ENCODE assay signal across 35 cellular contexts in the genomic region with DNA sequence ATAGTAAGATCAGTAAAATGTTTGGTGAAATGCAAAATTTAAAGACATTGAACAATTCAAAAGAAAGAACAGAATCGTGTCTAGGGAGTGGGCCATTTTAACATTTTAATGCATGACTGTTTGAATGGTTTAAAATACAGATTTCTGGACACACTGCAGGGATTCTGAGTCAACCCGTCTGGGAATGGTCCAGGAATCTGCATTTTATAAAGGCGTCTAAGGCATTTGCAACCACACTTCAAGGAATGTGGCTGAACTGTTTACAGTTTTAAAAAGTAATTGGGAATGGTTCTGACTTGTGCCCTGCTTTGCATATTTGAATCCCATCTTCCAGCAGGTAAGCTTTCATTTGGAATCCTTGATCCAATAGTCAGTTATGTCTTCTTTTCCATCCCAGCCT.
"Had no signal": no experiment of that assay in that cellular context is flagged by ENCODE, and none has a peak within 500 bp of the region (broad histone marks: within the 10 kb centered on the region; RNA-seq: fewer than 3 reads in every experiment).

No MANE protein-coding gene starts in this region.

- H3K4me1 ChIP-seq: adrenal gland, ascending aorta, breast epithelium, colonic mucosa, esophagus squamous epithelium, foreskin keratinocyte, gastrocnemius medialis, heart left ventricle had no signal

- H3K4me1 Mint-ChIP-seq: activated CD4-positive, alpha-beta T cell treated with anti-CD3 and anti-CD28 coated beads for 36 hours; activated CD4-positive, alpha-beta T cell treated with anti-CD3 and anti-CD28 coated beads, Interleukin-2, amount 10 ng/mL, durations not matched to agents 24 days and 14 days; activated CD8-positive, alpha-beta memory T cell treated with anti-CD3 and anti-CD28 coated beads, Interleukin-2, amount 10 ng/mL, durations not matched to agents 7 days and 5 days; activated naive CD4-positive, alpha-beta T cell treated with anti-CD3 and anti-CD28 coated beads, Interleukin-2, amount 50 U/mL, for 24 hours; activated naive CD8-positive, alpha-beta T cell treated with anti-CD3 and anti-CD28 coated beads for 36 hours; activated naive CD8-positive, alpha-beta T cell treated with anti-CD3 and anti-CD28 coated beads, Interleukin-2, amount 50 U/mL, for 24 hours had no signal

- H3K9me3 ChIP-seq: adrenal gland, ascending aorta, breast epithelium, colonic mucosa, esophagus squamous epithelium, gastrocnemius medialis, heart left ventricle had no signal

- H3K9me3 Mint-ChIP-seq: activated naive CD4-positive, alpha-beta T cell treated with anti-CD3 and anti-CD28 coated beads for 36 hours; activated naive CD4-positive, alpha-beta T cell treated with anti-CD3 and anti-CD28 coated beads, Interleukin-2, amount 50 U/mL, for 24 hours; activated naive CD8-positive, alpha-beta T cell treated with anti-CD3 and anti-CD28 coated beads for 36 hours; activated T-helper 1 cell treated with anti-CD3 and anti-CD28 coated beads, Interleukin-12 subunit alpha, Interleukin-12 subunit beta, Interleukin-2, Interleukin-4 antibody, amounts not matched to agents 30 ng/mL and 10 ng/mL and 1 ng/mL, durations not matched to agents 14 hours and 24 hours and 36 hours; brain had no signal

- DNase-seq: activated CD4-positive, alpha-beta memory T cell treated with anti-CD3 and anti-CD28 coated beads for 36 hours; activated CD4-positive, alpha-beta T cell treated with anti-CD3 and anti-CD28 coated beads for 36 hours; activated CD4-positive, alpha-beta T cell treated with anti-CD3 and anti-CD28 coated beads, Interleukin-2, amount 10 ng/mL, durations not matched to agents 24 days and 14 days; activated CD4-positive, CD25-positive, alpha-beta regulatory T cell; activated CD4-positive, CD25-positive, alpha-beta regulatory T cell treated with anti-CD3 and anti-CD28 coated beads, Interleukin-2, amount 50 U/mL, for 72 hours; activated CD8-positive, alpha-beta memory T cell treated with anti-CD3 and anti-CD28 coated beads, Interleukin-2, amount 10 ng/mL, durations not matched to agents 7 days and 5 days; activated CD8-positive, alpha-beta memory T cell treated with anti-CD3 and anti-CD28 coated beads, Interleukin-2, amount 50 U/mL, for 4 hours; activated CD8-positive, alpha-beta T cell treated with anti-CD3 and anti-CD28 coated beads, Interleukin-2, amount 10 ng/mL, durations not matched to agents 7 days and 5 days; activated effector memory CD4-positive, alpha-beta T cell treated with anti-CD3 and anti-CD28 coated beads, Interleukin-2, amount 50 U/mL, for 16 hours; activated naive CD4-positive, alpha-beta T cell treated with anti-CD3 and anti-CD28 coated beads for 36 hours; activated naive CD8-positive, alpha-beta T cell treated with anti-CD3 and anti-CD28 coated beads for 36 hours; activated naive CD8-positive, alpha-beta T cell treated with anti-CD3 and anti-CD28 coated beads, Interleukin-2, amount 50 U/mL, for 24 hours; activated T-cell treated with anti-CD3 and anti-CD28 coated beads, Interleukin-2, amount 50 U/mL, for 1 hour; activated T-cell treated with anti-CD3 and anti-CD28 coated beads, Interleukin-2, amount 50 U/mL, for 48 hours; adrenal gland; central memory CD4-positive, alpha-beta T cell; cerebellar nuclear complex; colonic mucosa; effector CD8-positive, alpha-beta T cell; esophagus squamous epithelium; foreskin keratinocyte; gastrocnemius medialis; glutamatergic neuron; heart left ventricle; T-helper 2 cell had no signal

- H3K4me3 ChIP-seq: adrenal gland, ascending aorta, breast epithelium, cardiac muscle cell, colonic mucosa, esophagus squamous epithelium, gastrocnemius medialis, heart left ventricle had no signal

- FAIRE-seq: endometrium, endothelial cell of umbilical vein had no signal

- H3K36me3 Mint-ChIP-seq: activated CD4-positive, alpha-beta memory T cell treated with anti-CD3 and anti-CD28 coated beads for 36 hours; activated CD8-positive, alpha-beta memory T cell treated with anti-CD3 and anti-CD28 coated beads, Interleukin-2, amount 10 ng/mL, durations not matched to agents 7 days and 5 days; activated naive CD4-positive, alpha-beta T cell treated with anti-CD3 and anti-CD28 coated beads, Interleukin-2, amount 50 U/mL, for 24 hours; activated naive CD8-positive, alpha-beta T cell treated with anti-CD3 and anti-CD28 coated beads for 36 hours; brain had no signal

- H3K27me3 ChIP-seq: adrenal gland, ascending aorta, breast epithelium, cardiac muscle cell, colonic mucosa, esophagus squamous epithelium, foreskin keratinocyte, gastrocnemius medialis, heart left ventricle had no signal

- H3K4me3 Mint-ChIP-seq: activated CD4-positive, alpha-beta memory T cell treated with anti-CD3 and anti-CD28 coated beads for 36 hours; activated CD4-positive, alpha-beta T cell treated with anti-CD3 and anti-CD28 coated beads for 36 hours; activated CD4-positive, alpha-beta T cell treated with anti-CD3 and anti-CD28 coated beads, Interleukin-2, amount 10 ng/mL, durations not matched to agents 24 days and 14 days; activated CD8-positive, alpha-beta memory T cell treated with anti-CD3 and anti-CD28 coated beads, Interleukin-2, amount 10 ng/mL, durations not matched to agents 7 days and 5 days; activated CD8-positive, alpha-beta T cell treated with anti-CD3 and anti-CD28 coated beads, Interleukin-2, amount 10 ng/mL, durations not matched to agents 7 days and 5 days; activated naive CD4-positive, alpha-beta T cell treated with anti-CD3 and anti-CD28 coated beads for 36 hours; activated naive CD4-positive, alpha-beta T cell treated with anti-CD3 and anti-CD28 coated beads, Interleukin-2, amount 50 U/mL, for 24 hours; activated naive CD8-positive, alpha-beta T cell treated with anti-CD3 and anti-CD28 coated beads for 36 hours; activated naive CD8-positive, alpha-beta T cell treated with anti-CD3 and anti-CD28 coated beads, Interleukin-2, amount 50 U/mL, for 24 hours; activated T-helper 1 cell treated with anti-CD3 and anti-CD28 coated beads, Interleukin-12 subunit alpha, Interleukin-12 subunit beta, Interleukin-2, Interleukin-4 antibody, amounts not matched to agents 30 ng/mL and 10 ng/mL and 1 ng/mL, durations not matched to agents 14 hours and 24 hours and 36 hours; brain had no signal

- H3K36me3 ChIP-seq: adrenal gland, ascending aorta, breast epithelium, cardiac muscle cell, colonic mucosa, esophagus squamous epithelium, gastrocnemius medialis, heart left ventricle had no signal

- H3K27ac ChIP-seq: adrenal gland, ascending aorta, breast epithelium, cardiac muscle cell, colonic mucosa, epithelial cell of prostate, esophagus squamous epithelium, foreskin keratinocyte, gastrocnemius medialis, heart left ventricle had no signal

- H3K27ac Mint-ChIP-seq: activated CD4-positive, alpha-beta memory T cell treated with anti-CD3 and anti-CD28 coated beads for 36 hours; activated CD4-positive, alpha-beta T cell treated with anti-CD3 and anti-CD28 coated beads for 36 hours; activated CD4-positive, alpha-beta T cell treated with anti-CD3 and anti-CD28 coated beads, Interleukin-2, amount 10 ng/mL, durations not matched to agents 24 days and 14 days; activated CD8-positive, alpha-beta memory T cell treated with anti-CD3 and anti-CD28 coated beads, Interleukin-2, amount 10 ng/mL, durations not matched to agents 7 days and 5 days; activated CD8-positive, alpha-beta T cell treated with anti-CD3 and anti-CD28 coated beads, Interleukin-2, amount 10 ng/mL, durations not matched to agents 7 days and 5 days; activated naive CD4-positive, alpha-beta T cell treated with anti-CD3 and anti-CD28 coated beads for 36 hours; activated naive CD4-positive, alpha-beta T cell treated with anti-CD3 and anti-CD28 coated beads, Interleukin-2, amount 50 U/mL, for 24 hours; activated naive CD8-positive, alpha-beta T cell treated with anti-CD3 and anti-CD28 coated beads for 36 hours; activated naive CD8-positive, alpha-beta T cell treated with anti-CD3 and anti-CD28 coated beads, Interleukin-2, amount 50 U/mL, for 24 hours; activated T-helper 1 cell treated with anti-CD3 and anti-CD28 coated beads, Interleukin-12 subunit alpha, Interleukin-12 subunit beta, Interleukin-2, Interleukin-4 antibody, amounts not matched to agents 30 ng/mL and 10 ng/mL and 1 ng/mL, durations not matched to agents 14 hours and 24 hours and 36 hours; activated T-helper 2 cell treated with anti-CD3 and anti-CD28 coated beads, Interferon-gamma antibody, Interleukin-2, Interleukin-4, amounts not matched to agents 10 μg/mL and 5 μg/mL and 100 μg/mL, durations not matched to agents 14 hours and 24 hours and 36 hours; brain had no signal

- H3K27me3 Mint-ChIP-seq: activated CD4-positive, alpha-beta memory T cell treated with anti-CD3 and anti-CD28 coated beads for 36 hours; activated CD4-positive, alpha-beta T cell treated with anti-CD3 and anti-CD28 coated beads for 36 hours; activated CD4-positive, alpha-beta T cell treated with anti-CD3 and anti-CD28 coated beads, Interleukin-2, amount 10 ng/mL, durations not matched to agents 24 days and 14 days; activated CD8-positive, alpha-beta memory T cell treated with anti-CD3 and anti-CD28 coated beads, Interleukin-2, amount 10 ng/mL, durations not matched to agents 7 days and 5 days; activated naive CD4-positive, alpha-beta T cell treated with anti-CD3 and anti-CD28 coated beads, Interleukin-2, amount 50 U/mL, for 24 hours; activated naive CD8-positive, alpha-beta T cell treated with anti-CD3 and anti-CD28 coated beads for 36 hours; activated naive CD8-positive, alpha-beta T cell treated with anti-CD3 and anti-CD28 coated beads, Interleukin-2, amount 50 U/mL, for 24 hours; brain had no signal
